Comparison of ENCODE assay signal across 17 cellular contexts in the genomic region with DNA sequence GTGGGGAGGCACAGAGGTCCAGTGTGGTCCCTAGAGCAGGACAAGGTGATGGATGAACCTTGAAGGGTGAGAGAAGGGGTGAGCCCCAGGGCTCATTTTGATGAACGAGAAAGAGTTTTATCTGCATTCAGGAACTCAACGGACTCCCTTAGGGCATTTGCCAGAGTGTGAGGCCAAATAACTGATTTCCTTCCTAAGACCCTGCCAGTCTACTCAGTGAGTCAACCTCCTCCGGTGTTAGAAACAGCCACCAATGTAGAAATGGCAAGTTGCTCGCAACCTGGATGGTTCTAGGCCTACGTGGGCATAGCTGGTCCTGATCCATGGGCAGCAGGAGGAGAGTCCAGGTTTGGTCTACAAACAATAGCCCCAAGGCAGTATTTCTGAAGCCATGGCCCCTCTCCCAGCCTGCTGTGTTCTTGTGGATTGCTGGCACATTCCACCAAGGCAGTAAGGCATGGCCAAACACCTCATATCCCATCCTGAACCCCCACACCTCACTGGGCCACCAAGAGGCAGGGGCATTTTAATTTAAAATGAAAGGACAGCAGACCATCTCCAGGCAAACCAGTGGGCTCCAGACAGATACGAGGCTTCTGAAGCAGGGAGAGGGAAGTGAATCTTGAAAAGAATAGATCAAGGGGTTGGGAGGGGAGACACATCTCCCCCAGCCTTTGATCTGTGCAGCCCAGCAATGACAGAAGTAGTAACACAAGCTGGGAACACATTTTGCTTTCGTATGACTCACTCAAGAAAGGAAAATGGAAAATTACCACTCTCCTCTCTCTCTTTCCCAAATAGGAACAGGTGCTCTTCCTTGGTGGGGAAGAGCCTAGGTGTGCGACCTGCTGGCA. TPM values are rescaled to one million over a fixed set of nuclear protein-coding genes. Genes with fewer than 3 reads are reported as not detected.
DNase-seq lines count a peak whose midpoint lies in the region; ATAC-seq and TF ChIP-seq lines count a peak whose summit lies in the region.
"Had no signal": no experiment of that assay in that cellular context is flagged by ENCODE, and none has a peak within 500 bp of the region (broad histone marks: within the 10 kb centered on the region; RNA-seq: fewer than 3 reads in every experiment).

No MANE protein-coding gene starts in this region.

- H3K27me3 Mint-ChIP-seq in activated T-cell treated with anti-CD3 and anti-CD28 coated beads, Interleukin-2, amount 50 U/mL, for 4 hours (ENCODE audit: low read depth) = no peaks in the 10 kb centered on the region
- H3K27me3 Mint-ChIP-seq: activated CD4-positive, alpha-beta T cell treated with anti-CD3 and anti-CD28 coated beads, Interleukin-2, amount 10 ng/mL, durations not matched to agents 24 days and 14 days; stimulated activated naive CD8-positive, alpha-beta T cell treated with anti-CD3 and anti-CD28 coated beads, Interleukin-15, Interleukin-2, amounts not matched to agents 100 ng/mL and 50 ng/mL, for 24 hours had no signal

- H3K27ac ChIP-seq in dorsolateral prefrontal cortex = peak overlapping the region in 54 of 59 donors; percentile 1 to 93 (median 72)
- H3K27ac ChIP-seq in temporal lobe (ENCODE audit: low read depth, low read length) = peak overlapping the region; percentile 81
- H3K27ac ChIP-seq: uterus had no signal

- no peaks in the 10 kb centered on the region for H3K9me3 Mint-ChIP-seq in activated T-cell treated with anti-CD3 and anti-CD28 coated beads, Interleukin-2, amount 50 U/mL, for 4 hours

- in situ Hi-C loops in KBM-7 (cut with MboI; ENCODE audit: low pct_unique_long_range_greater_than_20kb, low sequenced_read_pairs) = loop anchor here (25.0 kb wide), 1 partner anchor 412 kb away; no protein-coding TSS in a partner anchor

- TF ChIP-seq CTCF in dorsolateral prefrontal cortex (IDR thresholded peaks at IDR 0.05 in 54 of 56, conservative IDR thresholded peaks at IDR 0.05 in 2 of 56; ENCODE audit: low read depth in 1 of 56, partially characterized antibody in 56 of 56) = no peak

- no peak for DNase-seq in activated T-cell treated with anti-CD3 and anti-CD28 coated beads, Interleukin-2, amount 50 U/mL, for 4 hours
- DNase-seq in activated T-cell treated with anti-CD3 and anti-CD28 coated beads, Interleukin-2, amount 50 U/mL, for 1 hour = no peak
- DNase-seq in NCI-H2171 treated with DMSO at 0.1 percent for 48 hours (lab: John Stamatoyannopoulos, UW) = peak; percentile 89
- no peak for DNase-seq in dorsolateral prefrontal cortex
- DNase-seq in DMS114 treated with DMSO at 0.1 percent for 48 hours (lab: John Stamatoyannopoulos, UW; ENCODE audit: unreplicated experiment) = no peak
- no peak for DNase-seq in KBM-7
- DNase-seq: activated CD4-positive, alpha-beta T cell treated with anti-CD3 and anti-CD28 coated beads, Interleukin-2, amount 10 ng/mL, durations not matched to agents 24 days and 14 days; activated T-cell treated with anti-CD3 and anti-CD28 coated beads, Interleukin-2, amount 50 U/mL, for 72 hours; GDM1; midbrain; NCI-H187; NCI-H524 treated with DMSO at 0.1 percent for 48 hours; uterus had no signal

- no peaks in the 10 kb centered on the region for H3K27me3 ChIP-seq in dorsolateral prefrontal cortex
- H3K27me3 ChIP-seq: uterus had no signal

- H3K4me3 ChIP-seq in dorsolateral prefrontal cortex = no peak overlapping the region
- H3K4me3 ChIP-seq: uterus had no signal

- peak; percentile 18 to 42 for ATAC-seq in activated T-cell treated with anti-CD3 and anti-CD28 coated beads, Interleukin-2, amount 50 U/mL, for 4 hours
- ATAC-seq in HG02970 (IDR thresholded peaks at IDR 0.05; ENCODE audit: low FRiP score, unreplicated experiment) = no peak

- no peaks in the 10 kb centered on the region for H3K4me1 Mint-ChIP-seq in activated T-cell treated with anti-CD3 and anti-CD28 coated beads, Interleukin-2, amount 50 U/mL, for 4 hours (ENCODE audit: low read depth)

- no peaks in the 10 kb centered on the region for H3K36me3 Mint-ChIP-seq in activated T-cell treated with anti-CD3 and anti-CD28 coated beads, Interleukin-2, amount 50 U/mL, for 4 hours (ENCODE audit: insufficient read depth)

- no peak overlapping the region for H3K4me3 Mint-ChIP-seq in activated T-cell treated with anti-CD3 and anti-CD28 coated beads, Interleukin-2, amount 50 U/mL, for 4 hours
- H3K4me3 Mint-ChIP-seq: activated CD4-positive, alpha-beta T cell treated with anti-CD3 and anti-CD28 coated beads, Interleukin-2, amount 10 ng/mL, durations not matched to agents 24 days and 14 days; neural crest cell; stimulated activated naive CD8-positive, alpha-beta T cell treated with anti-CD3 and anti-CD28 coated beads, Interleukin-15, Interleukin-2, amounts not matched to agents 100 ng/mL and 50 ng/mL, for 24 hours had no signal

- intact Hi-C loops in dorsolateral prefrontal cortex (cut with DNase I) = no loop called here

RNA-seq across cellular contexts. Expression of a gene that starts 25.4 kb away (rescaled TPM):
- total RNA-seq in activated T-cell treated with anti-CD3 and anti-CD28 coated beads, Interleukin-2, amount 50 U/mL, for 4 hours = 10 to 100 TPM; 18.7 to 27.6 (median 26.6) TPM
- total RNA-seq in dorsolateral prefrontal cortex (10 to 100 TPM; 12.2 to 65.0 (median 37.1) TPM), temporal lobe (4.9 TPM)
